ENCODE assay signal across 9 cellular contexts in genomic region chr1:25565188-25565591, GRCh38. TPM values are rescaled to one million over a fixed set of nuclear protein-coding genes. Genes with fewer than 3 reads are reported as not detected.
DNase-seq lines count a peak whose midpoint lies in the region; ATAC-seq and TF ChIP-seq lines count a peak whose summit lies in the region.
"Had no signal": no experiment of that assay in that cellular context is flagged by ENCODE, and none has a peak within 500 bp of the region (broad histone marks: within the 10 kb centered on the region; RNA-seq: fewer than 3 reads in every experiment).

No MANE protein-coding gene starts in this region.

- no peaks in the 10 kb centered on the region for H3K9me3 ChIP-seq in naive thymus-derived CD4-positive, alpha-beta T cell (ENCODE audit: control insufficient read depth in 2 of 3, low read length in 3 of 3)
- H3K9me3 ChIP-seq in upper lobe of left lung (no peaks in the 10 kb centered on the region), transverse colon (no peaks in the 10 kb centered on the region)
- H3K9me3 ChIP-seq: body of pancreas had no signal

- peak overlapping the region; percentile 65 for H3K4me3 ChIP-seq in naive thymus-derived CD4-positive, alpha-beta T cell (ENCODE audit: low read length)
- H3K4me3 ChIP-seq in upper lobe of left lung: no peak overlapping the region
- no peak overlapping the region for H3K4me3 ChIP-seq in transverse colon
- H3K4me3 ChIP-seq: body of pancreas had no signal

- DNase-seq in activated naive CD4-positive, alpha-beta T cell treated with Interleukin-2 at 50 U/mL for 16 hours: peak; percentile 44
- DNase-seq in activated naive CD4-positive, alpha-beta T cell (lab: John Stamatoyannopoulos, UW): no peak
- peak; percentile 59 for DNase-seq in activated naive CD8-positive, alpha-beta T cell treated with anti-CD3 and anti-CD28 coated beads, Interleukin-2, amount 10 ng/mL, durations not matched to agents 7 days and 5 days
- peak in 8 of 9 donors; percentile 29 to 75 (median 62) for DNase-seq in naive thymus-derived CD4-positive, alpha-beta T cell
- no peak for DNase-seq in upper lobe of left lung
- DNase-seq in transverse colon: no peak
- DNase-seq: body of pancreas had no signal

- CTCF ChIA-PET in naive thymus-derived CD4-positive, alpha-beta T cell (lab: Charles Lee): interaction anchor here (0.5 to 4.1 kb wide), 12 partner anchors 10 to 249 kb away, joined by 3 to 36 read pairs (median 3); partner anchors contain the start of gene LDLRAP1

- ATAC-seq in activated naive CD8-positive, alpha-beta T cell treated with anti-CD3 and anti-CD28 coated beads, Interleukin-2, amount 10 ng/mL, durations not matched to agents 7 days and 5 days (ENCODE audit: low read depth): peak; percentile 35
- no peak for ATAC-seq in naive thymus-derived CD4-positive, alpha-beta T cell
- ATAC-seq in upper lobe of left lung (ENCODE audit: low FRiP score in 2 of 2) (no peak), GM18867 (IDR thresholded peaks at IDR 0.05; ENCODE audit: unreplicated experiment) (no peak), GM19395 (IDR thresholded peaks at IDR 0.05; ENCODE audit: unreplicated experiment) (no peak)
- ATAC-seq: body of pancreas had no signal

- TF ChIP-seq CTCF in upper lobe of left lung (IDR thresholded peaks at IDR 0.05) (no peak), transverse colon (IDR thresholded peaks at IDR 0.05) (no peak)

- TF ChIP-seq EP300 in upper lobe of left lung (IDR thresholded peaks at IDR 0.05): no peak
- TF ChIP-seq EP300 in transverse colon (IDR thresholded peaks at IDR 0.05; ENCODE audit: low read depth): no peak

- peak overlapping the region; percentile 85 for H3K4me3 Mint-ChIP-seq in activated naive CD8-positive, alpha-beta T cell treated with anti-CD3 and anti-CD28 coated beads, Interleukin-2, amount 10 ng/mL, durations not matched to agents 7 days and 5 days
- peak overlapping the region; percentile 67 to 100 (median 98) for H3K4me3 Mint-ChIP-seq in naive thymus-derived CD4-positive, alpha-beta T cell

- POLR2A ChIA-PET in activated naive CD8-positive, alpha-beta T cell treated with anti-CD3 and anti-CD28 coated beads, Interleukin-2, amount 10 ng/mL, durations not matched to agents 7 days and 5 days (lab: Charles Lee): interaction anchor here (1.0 to 4.7 kb wide), 8 partner anchors 11 to 255 kb away, joined by 3 to 56 read pairs (median 8); partner anchors contain the start of genes LDLRAP1 and MTFR1L
- POLR2A ChIA-PET in naive thymus-derived CD4-positive, alpha-beta T cell (lab: Charles Lee): interaction anchor here (0.5 to 15.3 kb wide), 23 partner anchors 8 to 318 kb away, joined by 3 to 442 read pairs (median 5); partner anchors contain the start of genes LDLRAP1, MAN1C1, MTFR1L and RSRP1

- H3K27ac ChIP-seq in naive thymus-derived CD4-positive, alpha-beta T cell (ENCODE audit: low read depth, low read length): peak overlapping the region; percentile 83
- H3K27ac ChIP-seq in upper lobe of left lung (peak overlapping the region in 3 of 4 donors; percentile 3 to 77 (median 57)), transverse colon (peak overlapping the region in 2 of 4 donors; percentile 82 to 83)
- H3K27ac ChIP-seq: body of pancreas had no signal

- TF ChIP-seq POLR2A in upper lobe of left lung (IDR thresholded peaks at IDR 0.05) (no peak), transverse colon (IDR thresholded peaks at IDR 0.05) (no peak)

- H3K4me1 Mint-ChIP-seq in activated naive CD8-positive, alpha-beta T cell treated with anti-CD3 and anti-CD28 coated beads, Interleukin-2, amount 10 ng/mL, durations not matched to agents 7 days and 5 days: peaks cover 76% of the 10 kb centered on the region
- H3K4me1 Mint-ChIP-seq in naive thymus-derived CD4-positive, alpha-beta T cell: peaks cover 47 to 88% (median 71%) of the 10 kb centered on the region in 7 donors

- in situ Hi-C loops in transverse colon (cut with MboI; ENCODE audit: low pct_ligation_motif_present in 1 of 4, low pct_unique_long_range_greater_than_20kb in 1 of 4, low sequenced_read_pairs in 3 of 4): no loop called here

- no peaks in the 10 kb centered on the region for H3K27me3 Mint-ChIP-seq in activated naive CD8-positive, alpha-beta T cell treated with anti-CD3 and anti-CD28 coated beads, Interleukin-2, amount 10 ng/mL, durations not matched to agents 7 days and 5 days
- no peaks in the 10 kb centered on the region for H3K27me3 Mint-ChIP-seq in naive thymus-derived CD4-positive, alpha-beta T cell

- H3K9me3 Mint-ChIP-seq in activated naive CD8-positive, alpha-beta T cell treated with anti-CD3 and anti-CD28 coated beads, Interleukin-2, amount 10 ng/mL, durations not matched to agents 7 days and 5 days: no peaks in the 10 kb centered on the region
- H3K9me3 Mint-ChIP-seq in naive thymus-derived CD4-positive, alpha-beta T cell: peaks cover 0 to 2% (median 0%) of the 10 kb centered on the region in 11 donors

- H3K36me3 ChIP-seq in naive thymus-derived CD4-positive, alpha-beta T cell (ENCODE audit: control insufficient read depth in 2 of 3, insufficient read depth in 3 of 3, low read length in 3 of 3): peaks cover 0 to 61% (median 5%) of the 10 kb centered on the region in 3 experiments
- H3K36me3 ChIP-seq in upper lobe of left lung (peaks cover 0 to 40% (median 21%) of the 10 kb centered on the region in 4 donors), transverse colon (peaks cover 0 to 7% (median 0%) of the 10 kb centered on the region in 4 donors)

- WGBS in upper lobe of left lung, 2 donors: 58 to 67% methylated on average over 8 of the region's 8 CpGs
- WGBS in transverse colon (ENCODE audit: low coverage in 1 of 2), 2 donors: 73 to 82% methylated on average over 2 to 8 of the region's 8 CpGs

- no peaks in the 10 kb centered on the region for H3K27me3 ChIP-seq in naive thymus-derived CD4-positive, alpha-beta T cell (ENCODE audit: control insufficient read depth in 2 of 2, insufficient read depth in 2 of 2, low read length in 2 of 2)
- H3K27me3 ChIP-seq in upper lobe of left lung: no peaks in the 10 kb centered on the region
- no peaks in the 10 kb centered on the region for H3K27me3 ChIP-seq in transverse colon
- H3K27me3 ChIP-seq: body of pancreas had no signal

- intact Hi-C loops in naive thymus-derived CD4-positive, alpha-beta T cell (cut with micrococcal nuclease): loop anchor here in 1 of 2 donors (10.0 kb wide), 3 partner anchors 640 to 1150 kb away; partner anchors contain the start of genes NIPAL3, SRRM1 and STPG1
- intact Hi-C loops in transverse colon (cut with DNase I; ENCODE audit: low total_unique reads): no loop called here

- H3K27ac Mint-ChIP-seq in activated naive CD8-positive, alpha-beta T cell treated with anti-CD3 and anti-CD28 coated beads, Interleukin-2, amount 10 ng/mL, durations not matched to agents 7 days and 5 days: peak overlapping the region; percentile 97
- peak overlapping the region; percentile 70 to 99 (median 98) for H3K27ac Mint-ChIP-seq in naive thymus-derived CD4-positive, alpha-beta T cell

- peaks cover 7% of the 10 kb centered on the region for H3K36me3 Mint-ChIP-seq in activated naive CD8-positive, alpha-beta T cell treated with anti-CD3 and anti-CD28 coated beads, Interleukin-2, amount 10 ng/mL, durations not matched to agents 7 days and 5 days
- H3K36me3 Mint-ChIP-seq in naive thymus-derived CD4-positive, alpha-beta T cell: peaks cover 19 to 45% (median 29%) of the 10 kb centered on the region in 5 donors

- H3K4me1 ChIP-seq in naive thymus-derived CD4-positive, alpha-beta T cell (ENCODE audit: control insufficient read depth in 2 of 2, insufficient read depth in 2 of 2, low read length in 2 of 2): peaks cover 50 to 56% of the 10 kb centered on the region in 2 donors
- H3K4me1 ChIP-seq in upper lobe of left lung (peaks cover 32 to 63% (median 43%) of the 10 kb centered on the region in 4 donors), transverse colon (peaks cover 21 to 64% (median 36%) of the 10 kb centered on the region in 4 donors)
- H3K4me1 ChIP-seq: body of pancreas had no signal

RNA-seq across cellular contexts. Expression of gene LDLRAP1, which starts 21.8 kb away (rescaled TPM):
- total RNA-seq in activated naive CD8-positive, alpha-beta T cell treated with anti-CD3 and anti-CD28 coated beads, Interleukin-2, amount 10 ng/mL, durations not matched to agents 7 days and 5 days: 10 to 100 TPM; 77.3 to 79.6 TPM
- 100 to 1,000 TPM in 4 of 5 experiments, 10 to 100 TPM in 1; 28.1 to 364 (median 159) TPM for total RNA-seq in naive thymus-derived CD4-positive, alpha-beta T cell
- 100 to 1,000 TPM; 301 to 853 TPM for polyA plus RNA-seq in naive thymus-derived CD4-positive, alpha-beta T cell
- 10 to 100 TPM; 16.7 to 36.1 (median 30.5) TPM for total RNA-seq in upper lobe of left lung
- total RNA-seq in transverse colon: 10 to 100 TPM; 24.9 to 75.6 (median 37.8) TPM

RNA-seq across cellular contexts. Expression of gene MAN1C1, which starts 51.4 kb away (rescaled TPM):
- total RNA-seq in activated naive CD8-positive, alpha-beta T cell treated with anti-CD3 and anti-CD28 coated beads, Interleukin-2, amount 10 ng/mL, durations not matched to agents 7 days and 5 days: 10 to 100 TPM; 20.5 to 20.9 TPM
- total RNA-seq in naive thymus-derived CD4-positive, alpha-beta T cell: 10 to 100 TPM; 28.8 to 85.5 (median 69.9) TPM
- polyA plus RNA-seq in naive thymus-derived CD4-positive, alpha-beta T cell: 10 to 100 TPM; 16.0 to 30.4 TPM
- total RNA-seq in upper lobe of left lung (10 to 100 TPM in 4 of 6 donors, 1 to 10 TPM in 2; 5.3 to 32.5 (median 16.2) TPM), transverse colon (1 to 10 TPM; 2.4 to 6.8 (median 4.3) TPM)

Comparison
In these comparisons a context has a peak if more than half of its experiments do, and no peak if none do; other contexts are left out.
1. DNase-seq: peak in activated naive CD4-positive, alpha-beta T cell treated with Interleukin-2 at 50 U/mL for 16 hours (single experiment), activated naive CD8-positive, alpha-beta T cell treated with anti-CD3 and anti-CD28 coated beads, Interleukin-2, amount 10 ng/mL, durations not matched to agents 7 days and 5 days (single experiment) and naive thymus-derived CD4-positive, alpha-beta T cell (8 of 9); none in activated naive CD4-positive, alpha-beta T cell (0 of 4), upper lobe of left lung (0 of 2) and transverse colon (single experiment).